16 cellular contexts compared by ENCODE assay signal in the genomic region with DNA sequence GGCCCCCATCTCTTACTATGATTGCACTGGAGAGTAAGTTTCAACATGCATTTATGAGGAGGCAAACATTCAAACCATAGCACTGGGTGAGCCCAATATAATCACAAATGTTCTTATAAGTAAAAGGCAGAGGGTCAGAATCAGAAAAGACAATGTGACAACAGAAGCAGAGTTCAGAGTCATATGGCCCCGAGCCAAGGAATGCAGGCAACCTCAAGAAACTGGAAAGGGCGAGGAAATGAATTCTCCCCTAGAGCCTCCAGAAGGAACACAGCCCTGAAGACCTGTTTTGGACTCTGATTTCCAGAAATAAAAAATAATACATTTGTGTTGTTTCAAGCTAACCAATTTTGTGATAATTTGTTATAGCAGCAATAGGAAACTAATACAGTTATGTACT.
"Had no signal": no experiment of that assay in that cellular context is flagged by ENCODE, and none has a peak within 500 bp of the region (broad histone marks: within the 10 kb centered on the region; RNA-seq: fewer than 3 reads in every experiment).

No MANE protein-coding gene starts in this region.

- H3K27me3 Mint-ChIP-seq: progenitor cell of endocrine pancreas had no signal

- H3K9me3 ChIP-seq: breast epithelium, transverse colon had no signal

- H3K4me2 ChIP-seq: smooth muscle cell had no signal

- H3K4me1 ChIP-seq: breast epithelium had no signal

- H3K4me1 Mint-ChIP-seq: activated naive CD8-positive, alpha-beta T cell treated with anti-CD3 and anti-CD28 coated beads, Interleukin-2, amount 10 ng/mL, durations not matched to agents 7 days and 5 days had no signal

- H3K36me3 Mint-ChIP-seq: activated naive CD8-positive, alpha-beta T cell treated with anti-CD3 and anti-CD28 coated beads, Interleukin-2, amount 10 ng/mL, durations not matched to agents 7 days and 5 days had no signal

- H3K4me3 Mint-ChIP-seq: activated CD4-positive, alpha-beta T cell treated with anti-CD3 and anti-CD28 coated beads, Interleukin-2, amount 10 ng/mL, durations not matched to agents 7 days and 5 days; activated naive CD8-positive, alpha-beta T cell treated with anti-CD3 and anti-CD28 coated beads, Interleukin-2, amount 10 ng/mL, durations not matched to agents 7 days and 5 days; nephron progenitor cell; T-helper 2 cell treated with Interferon-gamma antibody and Interleukin-4, amounts not matched to agents 5 μg/mL and 100 μg/mL, for 36 hours had no signal

- H3K9me3 Mint-ChIP-seq: activated naive CD8-positive, alpha-beta T cell treated with anti-CD3 and anti-CD28 coated beads, Interleukin-2, amount 10 ng/mL, durations not matched to agents 7 days and 5 days; nephron progenitor cell; T-helper 2 cell treated with Interferon-gamma antibody and Interleukin-4, amounts not matched to agents 5 μg/mL and 100 μg/mL, for 36 hours had no signal

- H3K27me3 ChIP-seq: breast epithelium, transverse colon had no signal

- H3K36me3 ChIP-seq: breast epithelium, transverse colon had no signal

- H3K4me3 ChIP-seq: breast epithelium, smooth muscle cell, transverse colon had no signal

- H3K27ac ChIP-seq: breast epithelium, transverse colon had no signal

- DNase-seq: activated CD4-positive, alpha-beta T cell treated with anti-CD3 and anti-CD28 coated beads, Interleukin-2, amount 10 ng/mL, durations not matched to agents 7 days and 5 days; activated CD4-positive, CD25-positive, alpha-beta regulatory T cell; activated CD8-positive, alpha-beta memory T cell treated with anti-CD3 and anti-CD28 coated beads, Interleukin-2, amount 50 U/mL, for 48 hours; activated naive CD8-positive, alpha-beta T cell treated with anti-CD3 and anti-CD28 coated beads, Interleukin-2, amount 10 ng/mL, durations not matched to agents 7 days and 5 days; glutamatergic neuron; nephron progenitor cell; right cardiac atrium; stimulated activated CD4-positive, alpha-beta T cell treated with anti-CD3 and anti-CD28 coated beads, Interleukin-4, amount 100 ng/mL, for 4 hours; stimulated activated CD8-positive, alpha-beta memory T cell treated with anti-CD3 and anti-CD28 coated beads, Interleukin-4, amount 100 ng/mL, for 48 hours; stimulated activated naive CD4-positive, alpha-beta T cell treated with Interleukin-2 at 50 U/mL for 16 hours; substantia nigra; transverse colon had no signal

- H3K27ac Mint-ChIP-seq: activated CD4-positive, alpha-beta T cell treated with anti-CD3 and anti-CD28 coated beads, Interleukin-2, amount 10 ng/mL, durations not matched to agents 7 days and 5 days; activated naive CD8-positive, alpha-beta T cell treated with anti-CD3 and anti-CD28 coated beads, Interleukin-2, amount 10 ng/mL, durations not matched to agents 7 days and 5 days; nephron progenitor cell; progenitor cell of endocrine pancreas; T-helper 2 cell treated with Interferon-gamma antibody and Interleukin-4, amounts not matched to agents 5 μg/mL and 100 μg/mL, for 36 hours had no signal

- ATAC-seq: right cardiac atrium had no signal
